ENCODE assay signal across 16 cellular contexts in genomic region chr12:82858534-82858917, GRCh38.
DNase-seq lines count a peak whose midpoint lies in the region; ATAC-seq, FAIRE-seq and TF ChIP-seq lines count a peak whose summit lies in the region.
"Had no signal": no experiment of that assay in that cellular context is flagged by ENCODE, and none has a peak within 500 bp of the region (broad histone marks: within the 10 kb centered on the region; RNA-seq: fewer than 3 reads in every experiment).

No MANE protein-coding gene starts in this region.

- peak overlapping the region in 2 of 3 experiments; percentile 90 to 97 for H3K27ac Mint-ChIP-seq in nephron
- H3K27ac Mint-ChIP-seq: CD8-positive, alpha-beta memory T cell had no signal

- no peak for TF ChIP-seq CTCF in endothelial cell of umbilical vein (IDR thresholded peaks at IDR 0.05; ENCODE audit: extremely low read depth in 1 of 2, insufficient read depth in 1 of 2, low read depth in 1 of 2, low read length in 2 of 2)
- TF ChIP-seq CTCF in nephron (IDR thresholded peaks at IDR 0.05; ENCODE audit: unreplicated experiment in 3 of 3), result no peak

- H3K4me3 ChIP-seq in HUES64 (ENCODE audit: low read length) (0 out of 2 replicates have a peak overlapping the region, but pooled peaks have one; percentile 6), endothelial cell of umbilical vein (replicated peaks in 1 of 3; ENCODE audit: insufficient read depth in 1 of 3, low read depth in 1 of 3, low read length in 3 of 3) (no peak overlapping the region)
- H3K4me3 ChIP-seq: BLaER1 had no signal

- no peak for DNase-seq in endothelial cell of umbilical vein (ENCODE audit: low read depth, low spot score)
- no peak for DNase-seq in central memory CD4-positive, alpha-beta T cell
- DNase-seq in activated CD4-positive, alpha-beta T cell treated with anti-CD3 and anti-CD28 coated beads, Interleukin-2, amount 50 U/mL, for 4 hours, result no peak
- DNase-seq: 8988T; AML-193; Caco-2; CD8-positive, alpha-beta memory T cell; DND-41; GF-D8 had no signal

- no peaks in the 10 kb centered on the region for H3K27me3 ChIP-seq in HUES64 (ENCODE audit: insufficient read depth, low read length)
- no peaks in the 10 kb centered on the region for H3K27me3 ChIP-seq in endothelial cell of umbilical vein (ENCODE audit: control insufficient read depth in 2 of 2, insufficient read depth in 2 of 2, low read length in 2 of 2)
- H3K27me3 ChIP-seq: BLaER1 had no signal

- H3K9me3 ChIP-seq in ES-I3 (ENCODE audit: control insufficient read depth, insufficient read depth, low read length), result no peaks in the 10 kb centered on the region
- no peaks in the 10 kb centered on the region for H3K9me3 ChIP-seq in HUES64 (ENCODE audit: insufficient read depth, low read depth, low read length)
- no peaks in the 10 kb centered on the region for H3K9me3 ChIP-seq in endothelial cell of umbilical vein (replicated peaks; ENCODE audit: control insufficient read depth, insufficient read depth, low read length)
- H3K9me3 ChIP-seq: BLaER1, Caco-2 had no signal

- H3K79me2 ChIP-seq in endothelial cell of umbilical vein (ENCODE audit: control insufficient read depth, insufficient read depth, low read length), result no peaks in the 10 kb centered on the region

- no peaks in the 10 kb centered on the region for H3K9me1 ChIP-seq in endothelial cell of umbilical vein (replicated peaks; ENCODE audit: control insufficient read depth, extremely low read depth, insufficient read depth, low read length)

- CTCF ChIA-PET in endothelial cell of umbilical vein (lab: Charles Lee), result interaction anchor here (1.4 kb wide), 1 partner anchor 172 kb away, joined by 4 read pairs; no protein-coding TSS in a partner anchor

- H3K4me3 Mint-ChIP-seq in nephron, result no peak overlapping the region
- H3K4me3 Mint-ChIP-seq: CD8-positive, alpha-beta memory T cell had no signal

- POLR2A ChIA-PET in endothelial cell of umbilical vein (lab: Charles Lee), result no interaction called here

- H4K20me1 ChIP-seq in endothelial cell of umbilical vein (replicated peaks; ENCODE audit: control insufficient read depth, extremely low read depth, insufficient read depth, low read length), result no peaks in the 10 kb centered on the region
- H4K20me1 ChIP-seq: BLaER1 had no signal

- TF ChIP-seq POLR2A in endothelial cell of umbilical vein (IDR thresholded peaks at IDR 0.05; ENCODE audit: low read depth, low read length), result no peak

- H2AFZ ChIP-seq in endothelial cell of umbilical vein (ENCODE audit: low read depth, low read length), result no peak overlapping the region

- H3K4me1 ChIP-seq in ES-I3 (ENCODE audit: insufficient read depth, low read length), result peaks cover 11% of the 10 kb centered on the region; the same call in 1 of the 2 replicates
- H3K4me1 ChIP-seq in HUES64 (ENCODE audit: insufficient read depth, low read length), result peaks cover 25% of the 10 kb centered on the region
- peaks cover 35% of the 10 kb centered on the region for H3K4me1 ChIP-seq in endothelial cell of umbilical vein (ENCODE audit: control insufficient read depth, extremely low read depth, insufficient read depth, low read length)
- H3K4me1 ChIP-seq: BLaER1, Caco-2 had no signal

- no TSS peak for BruUV-seq in endothelial cell of umbilical vein (replicated peaks; lab: Mats Ljungman, UMichigan)

- WGBS in HUES64, result 54% methylated on average over 2 of the region's 3 CpGs

- no peak for FAIRE-seq in endothelial cell of umbilical vein (lab: Jason Lieb, UNC)
- FAIRE-seq: GM19239 had no signal

- H3K36me3 Mint-ChIP-seq in nephron (ENCODE audit: low read depth), result peaks cover 22% of the 10 kb centered on the region

- H3K36me3 ChIP-seq in ES-I3 (ENCODE audit: insufficient read depth, low read length) (no peaks in the 10 kb centered on the region), HUES64 (ENCODE audit: insufficient read depth, low read length) (no peaks in the 10 kb centered on the region), endothelial cell of umbilical vein (ENCODE audit: control insufficient read depth in 2 of 2, extremely low read depth in 1 of 2, insufficient read depth in 2 of 2, low read length in 2 of 2) (no peaks in the 10 kb centered on the region)
- H3K36me3 ChIP-seq: BLaER1 had no signal

- H3K4me1 Mint-ChIP-seq in nephron, result peaks cover 38% of the 10 kb centered on the region

- peak overlapping the region; percentile 87 for H3K4me2 ChIP-seq in endothelial cell of umbilical vein (ENCODE audit: insufficient read depth, low read length)
- H3K4me2 ChIP-seq: BLaER1 had no signal

- intact Hi-C loops in endothelial cell of umbilical vein (cut with micrococcal nuclease), result loop anchor here (5.0 kb wide), 2 partner anchors 121 to 129 kb away; no protein-coding TSS in a partner anchor

- ATAC-seq in GM21576 (IDR thresholded peaks at IDR 0.05; ENCODE audit: unreplicated experiment), result no peak
- ATAC-seq in HG03159 (IDR thresholded peaks at IDR 0.05; ENCODE audit: unreplicated experiment), result no peak

- H3K9me3 Mint-ChIP-seq in nephron, result no peaks in the 10 kb centered on the region

- dilution Hi-C loops in endothelial cell of umbilical vein (cut with MboI; ENCODE audit: extremely low pct_ligation_motif_present, low sequenced_read_pairs), result no loop called here

- H3K27ac ChIP-seq in HUES64 (ENCODE audit: low read depth, low read length), result peak overlapping the region; percentile 74
- peak overlapping the region; percentile 71 for H3K27ac ChIP-seq in endothelial cell of umbilical vein (ENCODE audit: insufficient read depth, low read depth, low read length)
- H3K27ac ChIP-seq: BLaER1 had no signal

- no peaks in the 10 kb centered on the region for H3K27me3 Mint-ChIP-seq in nephron (ENCODE audit: low read depth)
- H3K27me3 Mint-ChIP-seq: CD8-positive, alpha-beta memory T cell had no signal

- peak overlapping the region; percentile 18; the same call in 1 of the 2 replicates for H3K9ac ChIP-seq in ES-I3 (ENCODE audit: low read depth, low read length)
- H3K9ac ChIP-seq in HUES64 (ENCODE audit: low read depth, low read length), result peak overlapping the region; percentile 4; the same call in 1 of the 2 replicates
- H3K9ac ChIP-seq in endothelial cell of umbilical vein (replicated peaks; ENCODE audit: extremely low read depth, insufficient read depth, low read length), result no peak overlapping the region
- H3K9ac ChIP-seq: BLaER1 had no signal

TF ChIP-seq in endothelial cell of umbilical vein, 7 proteins besides CTCF, POLR2A, EP300 and RAD21:
- no peak for TF ChIP-seq FOS (IDR thresholded peaks at IDR 0.05; ENCODE audit: borderline replicate concordance, insufficient read depth, low read length)
- TF ChIP-seq MAX (IDR thresholded peaks at IDR 0.05; ENCODE audit: insufficient read depth, insufficient read length), result no peak
- TF ChIP-seq GATA2 (IDR thresholded peaks at IDR 0.05; ENCODE audit: insufficient read depth, insufficient read length, low read depth, low read length), result no peak
- TF ChIP-seq POLR2AphosphoS5 (IDR thresholded peaks at IDR 0.05; ENCODE audit: insufficient read depth, low read depth, low read length), result no peak
- no peak for TF ChIP-seq EZH2 (IDR thresholded peaks at IDR 0.05; ENCODE audit: borderline replicate concordance, low read depth, low read length, severe bottlenecking)
- no peak for TF ChIP-seq JUN (IDR thresholded peaks at IDR 0.05; ENCODE audit: borderline replicate concordance, insufficient read depth, insufficient read length, low read depth)
- no peak for TF ChIP-seq MYC (IDR thresholded peaks at IDR 0.05; ENCODE audit: low read depth, low read length)
